13 cellular contexts compared by ENCODE assay signal in genomic region chr5:150639751-150640150, GRCh38. TPM values are rescaled to one million over a fixed set of nuclear protein-coding genes. Genes with fewer than 3 reads are reported as not detected.
DNase-seq lines count a peak whose midpoint lies in the region; ATAC-seq and TF ChIP-seq lines count a peak whose summit lies in the region.
"Had no signal": no experiment of that assay in that cellular context is flagged by ENCODE, and none has a peak within 500 bp of the region (broad histone marks: within the 10 kb centered on the region; RNA-seq: fewer than 3 reads in every experiment).

No MANE protein-coding gene starts in this region.

- POLR2A ChIA-PET in CD8-positive, alpha-beta memory T cell (lab: Charles Lee), result interaction anchor here (0.6 kb wide), 1 partner anchor 49 kb away, joined by 5 read pairs; no protein-coding TSS in a partner anchor

- no peak for TF ChIP-seq CTCF in glutamatergic neuron (IDR thresholded peaks at IDR 0.05; ENCODE audit: partially characterized antibody, unreplicated experiment)
- no peak for TF ChIP-seq CTCF in progenitor cell of endocrine pancreas (IDR thresholded peaks at IDR 0.05; ENCODE audit: unreplicated experiment)

- ATAC-seq in right cardiac atrium (no peak), left ventricle myocardium superior (no peak), esophagus mucosa (no peak)
- ATAC-seq: activated T-cell treated with anti-CD3 and anti-CD28 coated beads, Interleukin-2, amount 50 U/mL, for 72 hours had no signal

- H3K27ac ChIP-seq in right cardiac atrium (ENCODE audit: low read length), result peak overlapping the region; percentile 93
- H3K27ac ChIP-seq in CD8-positive, alpha-beta memory T cell (ENCODE audit: low read depth, low read length), result no peak overlapping the region

- H3K4me1 ChIP-seq in right cardiac atrium (ENCODE audit: control insufficient read depth, insufficient read depth, low read length), result peaks cover 38% of the 10 kb centered on the region
- H3K4me1 ChIP-seq in CD8-positive, alpha-beta memory T cell (ENCODE audit: insufficient read depth, low read length), result no peaks in the 10 kb centered on the region

- H3K27me3 Mint-ChIP-seq in glutamatergic neuron (ENCODE audit: unreplicated experiment), result peaks cover 16% of the 10 kb centered on the region
- H3K27me3 Mint-ChIP-seq in progenitor cell of endocrine pancreas, result peaks cover 2% of the 10 kb centered on the region
- H3K27me3 Mint-ChIP-seq in CD8-positive, alpha-beta memory T cell, result peaks cover 10 to 39% of the 10 kb centered on the region in 2 donors
- H3K27me3 Mint-ChIP-seq: activated B cell treated with CpG ODN at 0.5 μM for 24 hours had no signal

- no peak overlapping the region for H3K4me3 Mint-ChIP-seq in glutamatergic neuron (ENCODE audit: unreplicated experiment)
- H3K4me3 Mint-ChIP-seq in progenitor cell of endocrine pancreas (ENCODE audit: low read depth), result no peak overlapping the region
- H3K4me3 Mint-ChIP-seq in CD8-positive, alpha-beta memory T cell, result no peak overlapping the region
- H3K4me3 Mint-ChIP-seq: activated B cell treated with CpG ODN at 0.5 μM for 24 hours; activated T-cell treated with anti-CD3 and anti-CD28 coated beads, Interleukin-2, amount 50 U/mL, for 72 hours had no signal

- H3K36me3 Mint-ChIP-seq in glutamatergic neuron (ENCODE audit: unreplicated experiment), result no peaks in the 10 kb centered on the region
- no peaks in the 10 kb centered on the region for H3K36me3 Mint-ChIP-seq in progenitor cell of endocrine pancreas (ENCODE audit: insufficient read depth)
- no peaks in the 10 kb centered on the region for H3K36me3 Mint-ChIP-seq in CD8-positive, alpha-beta memory T cell

- H3K9me3 Mint-ChIP-seq in glutamatergic neuron (ENCODE audit: unreplicated experiment) (peaks cover 10% of the 10 kb centered on the region), progenitor cell of endocrine pancreas (ENCODE audit: low read depth) (no peaks in the 10 kb centered on the region)
- H3K9me3 Mint-ChIP-seq in CD8-positive, alpha-beta memory T cell, result peaks cover 0 to 2% (median 0%) of the 10 kb centered on the region in 5 donors
- H3K9me3 Mint-ChIP-seq: activated B cell treated with CpG ODN at 0.5 μM for 24 hours; activated T-cell treated with anti-CD3 and anti-CD28 coated beads, Interleukin-2, amount 50 U/mL, for 72 hours had no signal

- no peaks in the 10 kb centered on the region for H3K9me3 ChIP-seq in right cardiac atrium (ENCODE audit: control insufficient read depth, low read length)
- H3K9me3 ChIP-seq in CD8-positive, alpha-beta memory T cell (ENCODE audit: low read length), result no peaks in the 10 kb centered on the region
- H3K9me3 ChIP-seq: mucosa of descending colon had no signal

- peak overlapping the region; percentile 9 for H3K27ac Mint-ChIP-seq in glutamatergic neuron (ENCODE audit: unreplicated experiment)
- peak overlapping the region; percentile 1 for H3K27ac Mint-ChIP-seq in progenitor cell of endocrine pancreas
- peak overlapping the region in 1 of 8 donors; percentile 43 for H3K27ac Mint-ChIP-seq in CD8-positive, alpha-beta memory T cell
- H3K27ac Mint-ChIP-seq: activated B cell treated with CpG ODN at 0.5 μM for 24 hours; activated T-cell treated with anti-CD3 and anti-CD28 coated beads, Interleukin-2, amount 50 U/mL, for 72 hours had no signal

- DNase-seq in right cardiac atrium (peak in 2 of 3 donors; percentile 72 to 77), left ventricle myocardium superior (no peak), glutamatergic neuron (no peak), progenitor cell of endocrine pancreas (ENCODE audit: low spot score, unreplicated experiment) (no peak), NCI-H2107 treated with DMSO at 0.1 percent for 48 hours (lab: John Stamatoyannopoulos, UW; ENCODE audit: unreplicated experiment) (no peak)
- DNase-seq in CD8-positive, alpha-beta memory T cell, result no peak
- DNase-seq in activated naive CD4-positive, alpha-beta T cell treated with Interleukin-2 at 50 U/mL for 16 hours, result no peak
- DNase-seq: activated B cell treated with CpG ODN at 0.5 μM for 24 hours; activated T-cell treated with anti-CD3 and anti-CD28 coated beads, Interleukin-2, amount 50 U/mL, for 72 hours; NCI-H2227 treated with DMSO at 0.1 percent for 48 hours; RPMI8226 had no signal

- no peaks in the 10 kb centered on the region for H3K27me3 ChIP-seq in right cardiac atrium (ENCODE audit: control insufficient read depth, insufficient read depth)
- H3K27me3 ChIP-seq in CD8-positive, alpha-beta memory T cell (ENCODE audit: insufficient read depth, low read length, poor library complexity, severe bottlenecking), result no peaks in the 10 kb centered on the region

- intact Hi-C loops in right cardiac atrium (cut with DNase I) (no loop called here), left ventricle myocardium superior (cut with micrococcal nuclease) (no loop called here)

- CTCF ChIA-PET in CD8-positive, alpha-beta memory T cell (lab: Charles Lee), result no interaction called here

- H3K4me1 Mint-ChIP-seq in glutamatergic neuron (ENCODE audit: low read depth, unreplicated experiment), result peaks cover 51% of the 10 kb centered on the region
- H3K4me1 Mint-ChIP-seq in progenitor cell of endocrine pancreas (ENCODE audit: low read depth), result peaks cover 36% of the 10 kb centered on the region
- no peaks in the 10 kb centered on the region for H3K4me1 Mint-ChIP-seq in CD8-positive, alpha-beta memory T cell
- H3K4me1 Mint-ChIP-seq: activated B cell treated with CpG ODN at 0.5 μM for 24 hours had no signal

- H3K36me3 ChIP-seq in CD8-positive, alpha-beta memory T cell (ENCODE audit: insufficient read depth, low read length), result no peaks in the 10 kb centered on the region

- peak overlapping the region; percentile 19 for H3K4me3 ChIP-seq in right cardiac atrium (ENCODE audit: low read length)
- H3K4me3 ChIP-seq in CD8-positive, alpha-beta memory T cell (ENCODE audit: low read length), result no peak overlapping the region
- H3K4me3 ChIP-seq: mucosa of descending colon had no signal

- 36% methylated on average over 5 of the region's 5 CpGs for WGBS in right cardiac atrium

RNA-seq across cellular contexts. Expression of gene SYNPO, which starts 0.7 kb away (rescaled TPM):
- total RNA-seq in right cardiac atrium, result 100 to 1,000 TPM; 552 to 675 (median 584) TPM
- polyA plus RNA-seq in right cardiac atrium, result 625 TPM
- total RNA-seq in left ventricle myocardium superior, result 675 TPM
- 16.1 TPM for total RNA-seq in glutamatergic neuron (ENCODE audit: unreplicated experiment)
- 1.4 and 1.5 TPM in 2 replicates for total RNA-seq in progenitor cell of endocrine pancreas
- total RNA-seq in CD8-positive, alpha-beta memory T cell, result under 1 TPM in 1 of 2 experiments, not detected in 1; 0.13 TPM
- polyA plus RNA-seq in CD8-positive, alpha-beta memory T cell, result not detected
- 7.8 TPM for total RNA-seq in esophagus mucosa

RNA-seq across cellular contexts. Expression of gene MYOZ3, which starts 21.3 kb away (rescaled TPM):
- total RNA-seq in right cardiac atrium (1 to 10 TPM; 4.0 to 9.3 (median 5.2) TPM), left ventricle myocardium superior (3.2 TPM), glutamatergic neuron (ENCODE audit: unreplicated experiment) (0.64 TPM), progenitor cell of endocrine pancreas (2.9 and 3.1 TPM in 2 replicates), esophagus mucosa (not detected)
- polyA plus RNA-seq in right cardiac atrium, result 3.3 TPM
- total RNA-seq in CD8-positive, alpha-beta memory T cell, result not detected
- not detected for polyA plus RNA-seq in CD8-positive, alpha-beta memory T cell

Comparison
In these comparisons a context has a peak if more than half of its experiments do, and no peak if none do; other contexts are left out.
1. DNase-seq: peak in right cardiac atrium (2 of 3); none in left ventricle myocardium superior (single experiment), glutamatergic neuron (single experiment), progenitor cell of endocrine pancreas (single experiment), CD8-positive, alpha-beta memory T cell (0 of 5), NCI-H2107 treated with DMSO at 0.1 percent for 48 hours (single experiment) and activated naive CD4-positive, alpha-beta T cell treated with Interleukin-2 at 50 U/mL for 16 hours (single experiment).
2. RNA of gene SYNPO, which starts 0.7 kb away (total RNA-seq): 675 TPM in left ventricle myocardium superior (single experiment) and 552 to 675 TPM in right cardiac atrium; 16.1 TPM in glutamatergic neuron (single experiment), 7.8 TPM in esophagus mucosa (single experiment), 1.4 to 1.5 TPM in progenitor cell of endocrine pancreas and 0.13 TPM in CD8-positive, alpha-beta memory T cell; every median in the first group is over 10 times any median in the second.